ENCODE assay signal across 8 cellular contexts in genomic region chr22:50185384-50186087, GRCh38. TPM values are rescaled to one million over a fixed set of nuclear protein-coding genes. Genes with fewer than 3 reads are reported as not detected.
A peak's percentile ranks its signal among the peaks of the same experiment; 100 is the strongest.
DNase-seq lines count a peak whose midpoint lies in the region; ATAC-seq and TF ChIP-seq lines count a peak whose summit lies in the region.

TSS of gene TRABD (plus strand) at chr22:50185913. CDS start at chr22:50193061, 7,148 bp downstream.

- no peaks in the 10 kb centered on the region for H3K36me3 Mint-ChIP-seq in progenitor cell of endocrine pancreas (ENCODE audit: insufficient read depth)

- peaks cover 5% of the 10 kb centered on the region for H3K27me3 Mint-ChIP-seq in progenitor cell of endocrine pancreas

- TF ChIP-seq POLR2A in upper lobe of left lung (IDR thresholded peaks at IDR 0.05), result peak in 1 of 4 donors; percentile 24

- WGBS in upper lobe of left lung, 2 donors, result 0 to 4% methylated on average over 13 to 30 of the region's 90 CpGs

- no peaks in the 10 kb centered on the region for H3K9me3 ChIP-seq in left ventricle myocardium inferior (replicated peaks)
- no peaks in the 10 kb centered on the region for H3K9me3 ChIP-seq in upper lobe of left lung

- intact Hi-C loops in T-helper 2 cell treated with Interferon-gamma antibody and Interleukin-4, amounts not matched to agents 100 ng/mL and 5 ng/mL, for 36 hours (cut with micrococcal nuclease), result loop anchor here (2.0 to 5.0 kb wide), 3 partner anchors 15 to 258 kb away; partner anchors contain the start of gene SELENOO
- intact Hi-C loops in left ventricle myocardium inferior (cut with micrococcal nuclease), result no loop called here

- ATAC-seq in GM21381 (IDR thresholded peaks at IDR 0.05; ENCODE audit: unreplicated experiment) (peak; percentile 44), upper lobe of left lung (ENCODE audit: low FRiP score in 2 of 2) (peak; percentile 84 to 92)

- H3K27ac Mint-ChIP-seq in progenitor cell of endocrine pancreas, result peak within 1 kb of the TSS; percentile 90

- H3K9me3 Mint-ChIP-seq in progenitor cell of endocrine pancreas (ENCODE audit: low read depth), result no peaks in the 10 kb centered on the region

- H3K4me1 ChIP-seq in left ventricle myocardium inferior (peaks cover 68% of the 10 kb centered on the region), upper lobe of left lung (peaks cover 46 to 67% (median 54%) of the 10 kb centered on the region in 4 donors)

- no peaks in the 10 kb centered on the region for H3K36me3 ChIP-seq in left ventricle myocardium inferior
- no peaks in the 10 kb centered on the region for H3K36me3 ChIP-seq in upper lobe of left lung

- H3K4me1 Mint-ChIP-seq in progenitor cell of endocrine pancreas (ENCODE audit: low read depth), result peaks cover 3% of the 10 kb centered on the region

- peaks cover 2% of the 10 kb centered on the region for H3K27me3 ChIP-seq in left ventricle myocardium inferior (ENCODE audit: low read depth)
- no peaks in the 10 kb centered on the region for H3K27me3 ChIP-seq in upper lobe of left lung

- DNase-seq in C1 segment of cervical spinal cord (lab: John Stamatoyannopoulos, UW) (peak in 13 of 14 donors; percentile 47 to 92 (median 79)), MV-4-11 (lab: John Stamatoyannopoulos, UW) (peak; percentile 88), amygdala (lab: John Stamatoyannopoulos, UW) (peak in 54 of 56 donors; percentile 38 to 95 (median 78)), left ventricle myocardium inferior (peak; percentile 90), progenitor cell of endocrine pancreas (ENCODE audit: low spot score, unreplicated experiment) (peak; percentile 80), upper lobe of left lung (peak; percentile 91 to 98)

- peak within 1 kb of the TSS; percentile 90 for H3K4me3 Mint-ChIP-seq in progenitor cell of endocrine pancreas (ENCODE audit: low read depth)

- H3K27ac ChIP-seq in left ventricle myocardium inferior (replicated peaks), result peak within 1 kb of the TSS; percentile 76
- H3K27ac ChIP-seq in upper lobe of left lung, result peak within 1 kb of the TSS; percentile 53 to 89 (median 84)

- H3K4me3 ChIP-seq in left ventricle myocardium inferior (peak within 1 kb of the TSS; percentile 85), upper lobe of left lung (peak within 1 kb of the TSS; percentile 73 to 95 (median 74))

- TF ChIP-seq CTCF in left ventricle myocardium inferior (IDR thresholded peaks at IDR 0.05; ENCODE audit: borderline replicate concordance), result no peak
- TF ChIP-seq CTCF in progenitor cell of endocrine pancreas (IDR thresholded peaks at IDR 0.05; ENCODE audit: unreplicated experiment), result no peak
- no peak for TF ChIP-seq CTCF in upper lobe of left lung (IDR thresholded peaks at IDR 0.05)

- TF ChIP-seq EP300 in upper lobe of left lung (IDR thresholded peaks at IDR 0.05), result no peak

RNA-seq across cellular contexts. Expression of gene TRABD, which starts in this region (rescaled TPM):
- 134 and 140 TPM in 2 replicates for total RNA-seq in T-helper 2 cell treated with Interferon-gamma antibody and Interleukin-4, amounts not matched to agents 100 ng/mL and 5 ng/mL, for 36 hours
- total RNA-seq in left ventricle myocardium inferior, result 21.0 TPM
- total RNA-seq in progenitor cell of endocrine pancreas, result 39.4 and 42.1 TPM in 2 replicates
- total RNA-seq in upper lobe of left lung, result 10 to 100 TPM; 32.9 to 88.0 (median 56.3) TPM

Comparison
In these comparisons a context has a peak if more than half of its experiments do, and no peak if none do; other contexts are left out.
1. Peak in every context shown above with its lines: DNase-seq, ATAC-seq, H3K4me3 ChIP-seq and H3K27ac ChIP-seq.